Comparison of ENCODE assay signal across 18 cellular contexts in the genomic region with DNA sequence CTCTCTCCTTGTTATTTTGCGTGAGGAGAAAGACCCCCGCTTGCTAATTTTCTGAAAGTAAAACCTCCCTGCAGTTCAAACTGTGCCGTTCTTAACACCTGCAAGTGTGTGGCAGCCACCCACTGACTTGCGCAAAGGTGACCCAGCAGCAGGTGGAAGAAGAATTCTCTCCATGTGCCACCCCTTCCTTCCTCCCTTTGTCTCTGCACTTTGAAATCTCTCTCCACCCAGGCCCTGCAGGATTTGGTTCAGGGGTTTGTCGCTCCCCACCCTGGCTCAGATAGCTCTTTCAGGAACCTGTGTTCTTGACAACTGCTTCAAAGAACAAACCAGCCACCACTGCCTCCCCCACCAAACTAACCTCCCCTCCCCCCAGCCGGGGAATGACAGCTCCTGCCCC. TPM values are rescaled to one million over a fixed set of nuclear protein-coding genes. Genes with fewer than 3 reads are reported as not detected.
A peak's percentile ranks its signal among the peaks of the same experiment; 100 is the strongest.
DNase-seq lines count a peak whose midpoint lies in the region; ATAC-seq and TF ChIP-seq lines count a peak whose summit lies in the region.
"Had no signal": no experiment of that assay in that cellular context is flagged by ENCODE, and none has a peak within 500 bp of the region (broad histone marks: within the 10 kb centered on the region; RNA-seq: fewer than 3 reads in every experiment).

No MANE protein-coding gene starts in this region.

- H3K27ac Mint-ChIP-seq in natural killer cell: peak overlapping the region; percentile 20 to 68
- H3K27ac Mint-ChIP-seq in natural killer cell treated with Interleukin-12 subunit alpha and Interleukin-12 subunit beta and Interleukin-15 and Interleukin-18, amount 100 ng/mL, for 72 hours: peak overlapping the region in 1 of 2 donors; percentile 28
- H3K27ac Mint-ChIP-seq in endodermal cell: no peak overlapping the region
- H3K27ac Mint-ChIP-seq: B cell had no signal

- no peaks in the 10 kb centered on the region for H3K27me3 ChIP-seq in endodermal cell (ENCODE audit: control insufficient read depth, insufficient read depth, low read length, poor library complexity, severe bottlenecking)
- H3K27me3 ChIP-seq in body of pancreas: no peaks in the 10 kb centered on the region

- H3K27me3 Mint-ChIP-seq in natural killer cell (ENCODE audit: low read depth in 2 of 2) (no peaks in the 10 kb centered on the region), endodermal cell (ENCODE audit: insufficient read depth) (peaks cover 19% of the 10 kb centered on the region)
- H3K27me3 Mint-ChIP-seq in natural killer cell treated with Interleukin-12 subunit alpha and Interleukin-12 subunit beta and Interleukin-15 and Interleukin-18, amount 100 ng/mL, for 72 hours: no peaks in the 10 kb centered on the region
- H3K27me3 Mint-ChIP-seq: B cell had no signal

- WGBS in endodermal cell (ENCODE audit: insufficient coverage in 1 of 2, insufficient read length in 1 of 2), 2 experiments: 41 to 51% methylated on average over 4 to 6 of the region's 6 CpGs
- 55 to 59% methylated on average over 6 of the region's 6 CpGs for WGBS in body of pancreas, 2 donors

- no peaks in the 10 kb centered on the region for H3K9me3 ChIP-seq in endodermal cell (ENCODE audit: control insufficient read depth, low read length)
- no peaks in the 10 kb centered on the region for H3K9me3 ChIP-seq in body of pancreas

- H3K4me3 ChIP-seq in Jurkat, Clone E6-1 (ENCODE audit: low read length): no peak overlapping the region
- H3K4me3 ChIP-seq in endodermal cell (ENCODE audit: low read length): no peak overlapping the region
- no peak overlapping the region for H3K4me3 ChIP-seq in body of pancreas
- H3K4me3 ChIP-seq: PC-9 had no signal

- H3K9me3 Mint-ChIP-seq in natural killer cell (no peaks in the 10 kb centered on the region), endodermal cell (no peaks in the 10 kb centered on the region)
- H3K9me3 Mint-ChIP-seq in natural killer cell treated with Interleukin-12 subunit alpha and Interleukin-12 subunit beta and Interleukin-15 and Interleukin-18, amount 100 ng/mL, for 72 hours: no peaks in the 10 kb centered on the region

- H3K4me1 Mint-ChIP-seq in natural killer cell (peaks cover 41 to 42% of the 10 kb centered on the region in 2 donors), endodermal cell (peaks cover 18% of the 10 kb centered on the region)
- H3K4me1 Mint-ChIP-seq in natural killer cell treated with Interleukin-12 subunit alpha and Interleukin-12 subunit beta and Interleukin-15 and Interleukin-18, amount 100 ng/mL, for 72 hours (ENCODE audit: low read depth in 2 of 2): peaks cover 22 to 31% of the 10 kb centered on the region in 2 donors

- in situ Hi-C loops in GM13976 (cut with MboI; ENCODE audit: low sequenced_read_pairs, unreplicated experiment): loop anchor here (10.0 kb wide), 1 partner anchor 330 kb away; no protein-coding TSS in a partner anchor
- in situ Hi-C loops in KBM-7 (cut with MboI; ENCODE audit: low pct_unique_long_range_greater_than_20kb, low sequenced_read_pairs): loop anchor here (25.0 kb wide), 1 partner anchor 343 kb away; a partner anchor contains a TSS

- no peak overlapping the region for H3K27ac ChIP-seq in endodermal cell (ENCODE audit: low read depth, low read length)
- no peak overlapping the region for H3K27ac ChIP-seq in body of pancreas
- H3K27ac ChIP-seq: PC-9 had no signal

- H3K4me3 Mint-ChIP-seq in natural killer cell (no peak overlapping the region), endodermal cell (no peak overlapping the region)
- no peak overlapping the region for H3K4me3 Mint-ChIP-seq in natural killer cell treated with Interleukin-12 subunit alpha and Interleukin-12 subunit beta and Interleukin-15 and Interleukin-18, amount 100 ng/mL, for 72 hours
- H3K4me3 Mint-ChIP-seq: B cell had no signal

- peaks cover 7% of the 10 kb centered on the region for H3K4me1 ChIP-seq in endodermal cell (ENCODE audit: control insufficient read depth, insufficient read depth, low read length)
- H3K4me1 ChIP-seq in body of pancreas: no peaks in the 10 kb centered on the region

- intact Hi-C loops in natural killer cell (cut with micrococcal nuclease): loop anchor here (5.0 kb wide), 1 partner anchor 333 kb away; no protein-coding TSS in a partner anchor
- intact Hi-C loops in body of pancreas (cut with DNase I): no loop called here

- TF ChIP-seq CTCF in natural killer cell (IDR thresholded peaks at IDR 0.05): no peak
- TF ChIP-seq CTCF in endodermal cell (conservative IDR thresholded peaks at IDR 0.05): no peak
- TF ChIP-seq CTCF in body of pancreas (IDR thresholded peaks at IDR 0.05): no peak
- no peak for TF ChIP-seq CTCF in GM13976 (IDR thresholded peaks at IDR 0.05; ENCODE audit: borderline replicate concordance, control extremely low read depth, extremely low read depth, insufficient read depth, missing control alignments)

- H3K9ac ChIP-seq in endodermal cell (ENCODE audit: extremely low read depth, low read length, poor library complexity, severe bottlenecking): no peak overlapping the region

- H3K36me3 ChIP-seq in endodermal cell (ENCODE audit: control insufficient read depth, insufficient read depth, low read length) (no peaks in the 10 kb centered on the region), body of pancreas (replicated peaks in 1 of 2; ENCODE audit: insufficient read depth in 1 of 2, low read depth in 2 of 2) (no peaks in the 10 kb centered on the region)

- H3K36me3 Mint-ChIP-seq in natural killer cell (peaks cover 23% of the 10 kb centered on the region), endodermal cell (ENCODE audit: low read depth) (no peaks in the 10 kb centered on the region)
- H3K36me3 Mint-ChIP-seq in natural killer cell treated with Interleukin-12 subunit alpha and Interleukin-12 subunit beta and Interleukin-15 and Interleukin-18, amount 100 ng/mL, for 72 hours: peaks cover 9% of the 10 kb centered on the region

- DNase-seq in natural killer cell (no peak), endodermal cell (peak; percentile 86), body of pancreas (no peak), GM13976 (ENCODE audit: low spot score) (no peak), KBM-7 (no peak)
- no peak for DNase-seq in natural killer cell treated with Interleukin-12 subunit alpha and Interleukin-12 subunit beta and Interleukin-15 and Interleukin-18, amount 100 ng/mL, for 72 hours (ENCODE audit: low spot score)
- DNase-seq in Jurkat, Clone E6-1 (ENCODE audit: low read depth, low spot score): peak; percentile 26
- DNase-seq: GDM1, IMR-90, NCI-H1105 treated with DMSO at 0.1 percent for 48 hours, NCI-H1694 treated with DMSO at 0.1 percent for 48 hours, NCI-H2107, NCI-H2227 treated with DMSO at 0.1 percent for 48 hours, NCI-H524, PC-9 had no signal

- TF ChIP-seq POLR2A in body of pancreas (IDR thresholded peaks at IDR 0.05): no peak

- no peak for ATAC-seq in natural killer cell
- no peak for ATAC-seq in natural killer cell treated with Interleukin-12 subunit alpha and Interleukin-12 subunit beta and Interleukin-15 and Interleukin-18, amount 100 ng/mL, for 72 hours
- ATAC-seq in body of pancreas: no peak

RNA-seq across cellular contexts. Expression of a gene that starts 41.4 kb away (rescaled TPM):
- 10 to 100 TPM; 24.8 to 42.0 (median 40.2) TPM for total RNA-seq in natural killer cell
- total RNA-seq in natural killer cell treated with Interleukin-12 subunit alpha and Interleukin-12 subunit beta and Interleukin-15 and Interleukin-18, amount 100 ng/mL, for 72 hours: 1 to 10 TPM; 3.3 to 5.7 TPM
- polyA plus RNA-seq in Jurkat, Clone E6-1 (2012; ENCODE audit: insufficient read depth, insufficient read length): 0.76 TPM
- total RNA-seq in endodermal cell: not detected
- not detected for polyA plus RNA-seq in endodermal cell (2013, experiment 1 of 2)
- not detected for polyA plus RNA-seq in endodermal cell (2013, experiment 2 of 2)
- total RNA-seq in body of pancreas: 1 to 10 TPM in 1 of 2 donors, under 1 TPM in 1; 0.66 to 1.6 TPM
- total RNA-seq: HT-29, IMR-90, LHCN-M2, PC-9 had no signal
- polyA plus RNA-seq: IMR-90 had no signal

Comparison
In these comparisons a context has a peak if more than half of its experiments do, and no peak if none do; other contexts are left out.
1. DNase-seq: peak in Jurkat, Clone E6-1 (single experiment) and endodermal cell (single experiment); none in natural killer cell (single experiment), natural killer cell treated with Interleukin-12 subunit alpha and Interleukin-12 subunit beta and Interleukin-15 and Interleukin-18, amount 100 ng/mL, for 72 hours (single experiment), body of pancreas (0 of 4), GM13976 (single experiment) and KBM-7 (single experiment).